In genomic region chr2:86214503-86214832, GRCh38 we compare ENCODE assay signal across 22 cellular contexts. TPM values are rescaled to one million over a fixed set of nuclear protein-coding genes. Genes with fewer than 3 reads are reported as not detected.
A peak's percentile ranks its signal among the peaks of the same experiment; 100 is the strongest.
DNase-seq lines count a peak whose midpoint lies in the region; ATAC-seq and TF ChIP-seq lines count a peak whose summit lies in the region.
"Had no signal": no experiment of that assay in that cellular context is flagged by ENCODE, and none has a peak within 500 bp of the region (broad histone marks: within the 10 kb centered on the region; RNA-seq: fewer than 3 reads in every experiment).

No MANE protein-coding gene starts in this region.

- H3K4me3 ChIP-seq in CD8-positive, alpha-beta T cell (ENCODE audit: low read depth, low read length) = no peak overlapping the region
- H3K4me3 ChIP-seq in esophagus muscularis mucosa = no peak overlapping the region
- H3K4me3 ChIP-seq: GM23248, PC-9 had no signal

- H3K9me3 Mint-ChIP-seq in CD8-positive, alpha-beta T cell = no peaks in the 10 kb centered on the region
- H3K9me3 Mint-ChIP-seq in stimulated activated effector memory CD8-positive, alpha-beta T cell treated with anti-CD3 and anti-CD28 coated beads, Interleukin-12 subunit alpha, Interleukin-12 subunit beta, amount 100 ng/mL, for 72 hours = no peaks in the 10 kb centered on the region
- H3K9me3 Mint-ChIP-seq: CD4-positive, CD25-positive, alpha-beta regulatory T cell; H9; HFFc6 had no signal

- no peak for TF ChIP-seq EP300 in esophagus muscularis mucosa (IDR thresholded peaks at IDR 0.05)

- peaks cover 26% of the 10 kb centered on the region for H3K36me3 ChIP-seq in CD8-positive, alpha-beta T cell (ENCODE audit: insufficient read depth, low read length)
- H3K36me3 ChIP-seq in esophagus muscularis mucosa = peaks cover 27 to 53% (median 39%) of the 10 kb centered on the region in 4 donors

- POLR2A ChIA-PET in CD8-positive, alpha-beta T cell (lab: Charles Lee) = no interaction called here

- ATAC-seq in CD8-positive, alpha-beta T cell = no peak
- ATAC-seq in T-helper 17 cell (no peak), HG03108 (IDR thresholded peaks at IDR 0.05; ENCODE audit: unreplicated experiment) (no peak)
- ATAC-seq in stimulated activated effector memory CD8-positive, alpha-beta T cell treated with anti-CD3 and anti-CD28 coated beads, Interleukin-12 subunit alpha, Interleukin-12 subunit beta, amount 100 ng/mL, for 72 hours = no peak
- ATAC-seq: HepG2 had no signal

- WGBS in esophagus muscularis mucosa = 78% methylated on average over 2 of the region's 2 CpGs

- in situ Hi-C loops in KBM-7 (cut with MboI; ENCODE audit: low pct_unique_long_range_greater_than_20kb, low sequenced_read_pairs) = no loop called here

- TF ChIP-seq CTCF in CD8-positive, alpha-beta T cell (IDR thresholded peaks at IDR 0.05) = no peak
- no peak for TF ChIP-seq CTCF in esophagus muscularis mucosa (IDR thresholded peaks at IDR 0.05)

- no peak overlapping the region for H3K27ac ChIP-seq in CD8-positive, alpha-beta T cell (ENCODE audit: low read depth, low read length)
- H3K27ac ChIP-seq in esophagus muscularis mucosa (replicated peaks in 1 of 4) = peak overlapping the region; percentile 0 to 51 (median 22)
- H3K27ac ChIP-seq: GM23248, HL-60, PC-9, RWPE1 had no signal

- no peaks in the 10 kb centered on the region for H3K27me3 ChIP-seq in CD8-positive, alpha-beta T cell (ENCODE audit: insufficient read depth, low read length)
- no peaks in the 10 kb centered on the region for H3K27me3 ChIP-seq in esophagus muscularis mucosa

- H3K36me3 Mint-ChIP-seq in CD8-positive, alpha-beta T cell = peaks cover 48% of the 10 kb centered on the region
- H3K36me3 Mint-ChIP-seq in T-helper 17 cell (ENCODE audit: low read depth) = peaks cover 3% of the 10 kb centered on the region
- H3K36me3 Mint-ChIP-seq in stimulated activated effector memory CD8-positive, alpha-beta T cell treated with anti-CD3 and anti-CD28 coated beads, Interleukin-12 subunit alpha, Interleukin-12 subunit beta, amount 100 ng/mL, for 72 hours = peaks cover 49% of the 10 kb centered on the region

- DNase-seq in CD8-positive, alpha-beta T cell = no peak
- DNase-seq in T-helper 17 cell = no peak
- DNase-seq in esophagus muscularis mucosa (ENCODE audit: extremely low spot score) = no peak
- no peak for DNase-seq in stimulated activated effector memory CD8-positive, alpha-beta T cell treated with anti-CD3 and anti-CD28 coated beads, Interleukin-12 subunit alpha, Interleukin-12 subunit beta, amount 100 ng/mL, for 72 hours (ENCODE audit: low spot score in 2 of 2)
- no peak for DNase-seq in KBM-7
- no peak for DNase-seq in D341Med (ENCODE audit: low spot score)
- DNase-seq: CD4-positive, CD25-positive, alpha-beta regulatory T cell; GM23248; H9; HFFc6; KG1; NCI-H1105; NCI-H146; NCI-H2227 treated with DMSO at 0.1 percent for 48 hours; NCI-H748 treated with DMSO at 0.1 percent for 48 hours; PC-9; SHP77 treated with DMSO at 0.1 percent for 48 hours had no signal

- H3K9me3 ChIP-seq in CD8-positive, alpha-beta T cell (ENCODE audit: low read length) = no peaks in the 10 kb centered on the region
- H3K9me3 ChIP-seq in T-helper 17 cell (ENCODE audit: control insufficient read depth, low read length, poor library complexity, severe bottlenecking) (no peaks in the 10 kb centered on the region), esophagus muscularis mucosa (no peaks in the 10 kb centered on the region)
- H3K9me3 ChIP-seq: Caco-2 had no signal

- no peaks in the 10 kb centered on the region for H3K27me3 Mint-ChIP-seq in CD8-positive, alpha-beta T cell (ENCODE audit: low read depth)
- no peaks in the 10 kb centered on the region for H3K27me3 Mint-ChIP-seq in T-helper 17 cell
- H3K27me3 Mint-ChIP-seq: CD4-positive, CD25-positive, alpha-beta regulatory T cell had no signal

- intact Hi-C loops in CD8-positive, alpha-beta T cell (cut with DNase I, micrococcal nuclease) = no loop called here
- intact Hi-C loops in esophagus muscularis mucosa (cut with DNase I) = no loop called here

- H3K4me3 Mint-ChIP-seq in CD8-positive, alpha-beta T cell = no peak overlapping the region
- no peak overlapping the region for H3K4me3 Mint-ChIP-seq in T-helper 17 cell
- H3K4me3 Mint-ChIP-seq in stimulated activated effector memory CD8-positive, alpha-beta T cell treated with anti-CD3 and anti-CD28 coated beads, Interleukin-12 subunit alpha, Interleukin-12 subunit beta, amount 100 ng/mL, for 72 hours = no peak overlapping the region
- H3K4me3 Mint-ChIP-seq: CD4-positive, CD25-positive, alpha-beta regulatory T cell; H9; HFFc6 had no signal

- peak overlapping the region; percentile 12 for H3K27ac Mint-ChIP-seq in CD8-positive, alpha-beta T cell
- H3K27ac Mint-ChIP-seq in T-helper 17 cell = peak overlapping the region; percentile 11
- H3K27ac Mint-ChIP-seq in stimulated activated effector memory CD8-positive, alpha-beta T cell treated with anti-CD3 and anti-CD28 coated beads, Interleukin-12 subunit alpha, Interleukin-12 subunit beta, amount 100 ng/mL, for 72 hours = peak overlapping the region; percentile 77
- H3K27ac Mint-ChIP-seq: H9 had no signal

- no peaks in the 10 kb centered on the region for H3K4me1 ChIP-seq in CD8-positive, alpha-beta T cell (ENCODE audit: insufficient read depth, low read length)
- H3K4me1 ChIP-seq in esophagus muscularis mucosa = peaks cover 0 to 19% (median 13%) of the 10 kb centered on the region in 4 donors

- no peak for TF ChIP-seq POLR2A in esophagus muscularis mucosa (IDR thresholded peaks at IDR 0.05; ENCODE audit: low read depth)

- H3K4me1 Mint-ChIP-seq in CD8-positive, alpha-beta T cell (ENCODE audit: low read depth) = peaks cover 6% of the 10 kb centered on the region
- H3K4me1 Mint-ChIP-seq in T-helper 17 cell = no peaks in the 10 kb centered on the region
- peaks cover 6% of the 10 kb centered on the region for H3K4me1 Mint-ChIP-seq in stimulated activated effector memory CD8-positive, alpha-beta T cell treated with anti-CD3 and anti-CD28 coated beads, Interleukin-12 subunit alpha, Interleukin-12 subunit beta, amount 100 ng/mL, for 72 hours

- CTCF ChIA-PET in CD8-positive, alpha-beta T cell (lab: Charles Lee) = interaction anchor here (1.0 kb wide), 1 partner anchor 154 kb away, joined by 4 read pairs; no protein-coding TSS in a partner anchor

RNA-seq across cellular contexts. Expression of gene MRPL35, which starts 15.2 kb away (rescaled TPM):
- total RNA-seq in CD8-positive, alpha-beta T cell = 1 to 10 TPM; 6.7 to 7.0 TPM
- total RNA-seq in T-helper 17 cell (1 to 10 TPM; 9.0 to 9.6 TPM), esophagus muscularis mucosa (10 to 100 TPM; 28.0 to 37.8 (median 32.4) TPM)

RNA-seq across cellular contexts. Expression of gene IMMT, which starts 19.2 kb away (rescaled TPM):
- total RNA-seq in CD8-positive, alpha-beta T cell = 10 to 100 TPM; 34.3 to 35.8 TPM
- total RNA-seq in T-helper 17 cell (10 to 100 TPM; 57.8 to 61.3 TPM), esophagus muscularis mucosa (10 to 100 TPM; 53.5 to 68.1 (median 66.6) TPM)

Comparison
In these comparisons a context has a peak if more than half of its experiments do, and no peak if none do; other contexts are left out.
1. H3K27ac Mint-ChIP-seq: peak in every context shown above with its lines; median percentile 77 in stimulated activated effector memory CD8-positive, alpha-beta T cell treated with anti-CD3 and anti-CD28 coated beads, Interleukin-12 subunit alpha, Interleukin-12 subunit beta, amount 100 ng/mL, for 72 hours; 12 in CD8-positive, alpha-beta T cell; 11 in T-helper 17 cell.